ENCODE assay signal across 1 cellular context in genomic region chr14:92729632-92730358, GRCh38.
TF ChIP-seq lines count a peak whose summit lies in the region.

No MANE protein-coding gene starts in this region.

TF ChIP-seq in IMR-90, 13 proteins besides CTCF, POLR2A, EP300 and RAD21 (continued from another document):
- no peak for TF ChIP-seq ELK1 (IDR thresholded peaks at IDR 0.05; ENCODE audit: borderline replicate concordance, low read depth, low read length)
- peak; percentile 95 for TF ChIP-seq RCOR1 (IDR thresholded peaks at IDR 0.05; ENCODE audit: insufficient replicate concordance, low read length)
- TF ChIP-seq MAFK (IDR thresholded peaks at IDR 0.05; ENCODE audit: low read depth, low read length) = no peak
- no peak for TF ChIP-seq CHD1 (IDR thresholded peaks at IDR 0.05; ENCODE audit: low read depth, low read length)
- no peak for TF ChIP-seq USF2 (IDR thresholded peaks at IDR 0.05; ENCODE audit: low read depth, low read length)
- peak; percentile 52 for TF ChIP-seq BHLHE40 (IDR thresholded peaks at IDR 0.05; ENCODE audit: low read depth, low read length)
